ENCODE assay signal across 16 cellular contexts in the genomic region with DNA sequence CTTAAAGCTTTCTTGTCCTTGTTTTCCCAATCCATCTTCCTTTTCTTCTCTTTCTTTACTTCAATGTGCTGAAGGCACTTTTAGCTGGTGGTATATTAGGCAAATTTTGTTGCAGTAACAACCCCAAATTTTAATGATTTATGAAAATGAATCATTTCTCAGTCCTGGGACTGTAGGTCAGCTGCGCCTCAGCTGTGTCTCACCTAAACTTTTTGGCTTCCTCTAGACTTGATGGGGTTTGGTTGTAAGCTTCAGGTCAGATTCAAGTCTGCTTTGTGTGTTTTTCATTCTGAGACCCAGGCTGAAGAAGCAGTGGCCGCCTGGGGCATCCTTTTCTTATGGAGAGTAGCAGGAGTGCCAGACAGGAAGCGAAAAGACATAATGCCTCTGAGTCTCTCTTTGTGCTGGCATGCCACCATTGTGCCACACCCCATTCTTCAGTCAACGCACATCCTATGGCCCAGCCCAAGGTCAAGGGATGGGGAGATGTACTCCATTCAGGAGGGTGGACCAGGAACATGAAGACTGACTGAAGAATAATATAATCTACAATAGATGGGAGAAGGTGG.
A peak's percentile ranks its signal among the peaks of the same experiment; 100 is the strongest.
DNase-seq lines count a peak whose midpoint lies in the region; ATAC-seq lines count a peak whose summit lies in the region.
"Had no signal": no experiment of that assay in that cellular context is flagged by ENCODE, and none has a peak within 500 bp of the region (broad histone marks: within the 10 kb centered on the region; RNA-seq: fewer than 3 reads in every experiment).

No MANE protein-coding gene starts in this region.

- H3K27me3 Mint-ChIP-seq in memory B cell, result no peaks in the 10 kb centered on the region
- H3K27me3 Mint-ChIP-seq: stimulated activated naive CD8-positive, alpha-beta T cell treated with anti-CD3 and anti-CD28 coated beads, Interleukin-15, Interleukin-2, amounts not matched to agents 100 ng/mL and 50 ng/mL, for 24 hours had no signal

- peak; percentile 3 for DNase-seq in NT2/D1 (ENCODE audit: low read depth, low spot score)
- no peak for DNase-seq in memory B cell (ENCODE audit: low spot score in 2 of 2)
- no peak for DNase-seq in effector CD8-positive, alpha-beta T cell (lab: John Stamatoyannopoulos, UW)
- no peak for DNase-seq in activated effector memory CD4-positive, alpha-beta T cell treated with Interleukin-2 at 50 U/mL for 16 hours
- DNase-seq: activated CD4-positive, alpha-beta memory T cell treated with anti-CD3 and anti-CD28 coated beads, Interleukin-2, amount 10 ng/mL, durations not matched to agents 7 days and 5 days; body of pancreas; HFFc6; NCI-H1092 treated with DMSO at 0.1 percent for 48 hours; nucleus accumbens; T1000 had no signal

- no peak overlapping the region for H3K9ac ChIP-seq in NT2/D1 (ENCODE audit: insufficient read length, low read depth)

- ATAC-seq in GM18867 (IDR thresholded peaks at IDR 0.05; ENCODE audit: unreplicated experiment) (peak; percentile 38), HG02798 (IDR thresholded peaks at IDR 0.05; ENCODE audit: poor library complexity, unreplicated experiment) (peak; percentile 36), memory B cell (ENCODE audit: low read depth) (no peak), HG03045 (IDR thresholded peaks at IDR 0.05; ENCODE audit: unreplicated experiment) (no peak), HG03025 (IDR thresholded peaks at IDR 0.05; ENCODE audit: low FRiP score, unreplicated experiment) (no peak)
- ATAC-seq: body of pancreas had no signal

- H3K9me3 Mint-ChIP-seq in memory B cell, result no peaks in the 10 kb centered on the region
- H3K9me3 Mint-ChIP-seq: activated CD4-positive, alpha-beta memory T cell treated with anti-CD3 and anti-CD28 coated beads, Interleukin-2, amount 10 ng/mL, durations not matched to agents 7 days and 5 days; HFFc6; stimulated activated naive CD8-positive, alpha-beta T cell treated with anti-CD3 and anti-CD28 coated beads, Interleukin-15, Interleukin-2, amounts not matched to agents 100 ng/mL and 50 ng/mL, for 24 hours had no signal

- H3K4me1 Mint-ChIP-seq in memory B cell, result peaks cover 44% of the 10 kb centered on the region

- peak overlapping the region; percentile 85 for H3K4me3 Mint-ChIP-seq in memory B cell
- H3K4me3 Mint-ChIP-seq: activated CD4-positive, alpha-beta memory T cell treated with anti-CD3 and anti-CD28 coated beads, Interleukin-2, amount 10 ng/mL, durations not matched to agents 7 days and 5 days; HFFc6; stimulated activated naive CD8-positive, alpha-beta T cell treated with anti-CD3 and anti-CD28 coated beads, Interleukin-15, Interleukin-2, amounts not matched to agents 100 ng/mL and 50 ng/mL, for 24 hours had no signal

- H3K4me1 ChIP-seq in NT2/D1 (ENCODE audit: insufficient read depth, insufficient read length), result no peaks in the 10 kb centered on the region
- H3K4me1 ChIP-seq: body of pancreas had no signal

- no peaks in the 10 kb centered on the region for H3K36me3 ChIP-seq in NT2/D1 (ENCODE audit: insufficient read depth, insufficient read length, low read length)
- H3K36me3 ChIP-seq: vagina had no signal

- no peaks in the 10 kb centered on the region for H3K27me3 ChIP-seq in NT2/D1 (ENCODE audit: insufficient read depth, insufficient read length)
- H3K27me3 ChIP-seq: body of pancreas, vagina had no signal

- H3K36me3 Mint-ChIP-seq in memory B cell, result no peaks in the 10 kb centered on the region

- H3K4me3 ChIP-seq in NT2/D1 (ENCODE audit: insufficient read length, low read depth), result no peak overlapping the region
- H3K4me3 ChIP-seq: body of pancreas, vagina had no signal

- H3K9me3 ChIP-seq in NT2/D1 (ENCODE audit: insufficient read depth, low read length), result no peaks in the 10 kb centered on the region
- H3K9me3 ChIP-seq: body of pancreas, vagina had no signal

- peak overlapping the region; percentile 95 for H3K27ac Mint-ChIP-seq in memory B cell
- H3K27ac Mint-ChIP-seq: activated CD4-positive, alpha-beta memory T cell treated with anti-CD3 and anti-CD28 coated beads, Interleukin-2, amount 10 ng/mL, durations not matched to agents 7 days and 5 days; HFFc6; stimulated activated naive CD8-positive, alpha-beta T cell treated with anti-CD3 and anti-CD28 coated beads, Interleukin-15, Interleukin-2, amounts not matched to agents 100 ng/mL and 50 ng/mL, for 24 hours had no signal

Comparison
In these comparisons a context has a peak if more than half of its experiments do, and no peak if none do; other contexts are left out.
1. ATAC-seq: peak in GM18867 (single experiment) and HG02798 (single experiment); none in memory B cell (single experiment), HG03045 (single experiment) and HG03025 (single experiment).